Comparison of ENCODE assay signal across 29 cellular contexts in the genomic region with DNA sequence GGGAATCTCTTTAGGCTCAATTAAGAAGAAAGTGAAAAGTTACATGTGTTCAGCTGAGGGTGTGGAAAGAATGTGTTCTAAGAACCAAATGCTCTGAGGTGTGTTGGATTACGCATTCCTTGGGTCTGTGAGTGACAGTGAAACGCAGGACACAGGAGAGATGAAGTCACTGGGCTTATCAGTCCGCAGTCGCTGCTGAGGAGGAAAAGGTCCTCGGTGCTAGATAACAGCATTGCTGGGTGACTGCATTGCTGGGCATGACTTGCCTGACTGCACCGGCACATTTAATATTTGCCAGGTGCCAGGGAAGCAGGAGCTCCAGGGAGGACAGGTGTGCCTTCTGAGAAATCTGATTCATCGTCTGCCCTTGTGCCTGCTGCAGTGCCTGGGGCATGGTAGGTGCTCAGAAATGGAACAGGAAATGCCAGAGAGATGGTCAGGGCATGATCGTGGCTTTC.
A peak's percentile ranks its signal among the peaks of the same experiment; 100 is the strongest.
DNase-seq lines count a peak whose midpoint lies in the region; ATAC-seq, FAIRE-seq and TF ChIP-seq lines count a peak whose summit lies in the region.
"Had no signal": no experiment of that assay in that cellular context is flagged by ENCODE, and none has a peak within 500 bp of the region (broad histone marks: within the 10 kb centered on the region; RNA-seq: fewer than 3 reads in every experiment).

No MANE protein-coding gene starts in this region.

- H3K27me3 Mint-ChIP-seq in type B pancreatic cell = peaks cover 31% of the 10 kb centered on the region
- H3K27me3 Mint-ChIP-seq: CD8-positive, alpha-beta memory T cell; stimulated activated naive B cell treated with anti-CD40 and anti-IgM and Interleukin-4, amounts not matched to agents 10 μg/mL and 1 μg/mL and 100 μg/mL, for 72 hours had no signal

- H2AFZ ChIP-seq in keratinocyte (ENCODE audit: control insufficient read depth, low read length) = peak overlapping the region; percentile 42

- H3K27ac ChIP-seq in RWPE1 (peak overlapping the region; percentile 31; the same call in 1 of the 2 replicates), keratinocyte (ENCODE audit: control insufficient read depth, insufficient read depth, low read length) (peak overlapping the region; percentile 66)
- H3K27ac ChIP-seq: heart left ventricle, right atrium auricular region, vagina had no signal

- peak; percentile 97 for FAIRE-seq in keratinocyte (lab: Jason Lieb, UNC)
- FAIRE-seq: GM12892, small intestine had no signal

- no peaks in the 10 kb centered on the region for H3K9me1 ChIP-seq in keratinocyte (ENCODE audit: control insufficient read depth, extremely low read depth, insufficient read depth, low read length)

- no peaks in the 10 kb centered on the region for H3K79me2 ChIP-seq in keratinocyte (ENCODE audit: control insufficient read depth, insufficient read depth, low read length)

- POLR2A ChIA-PET in RWPE1 (lab: Yijun Ruan, JAX; ENCODE audit: low non-redundant PET) = interaction anchor here (0.8 kb wide), 1 partner anchor 19 kb away, joined by 4 read pairs; no protein-coding TSS in a partner anchor

- H3K4me3 ChIP-seq in keratinocyte (ENCODE audit: control insufficient read depth in 2 of 3, extremely low read depth in 1 of 3, insufficient read depth in 2 of 3, low read depth in 1 of 3, low read length in 3 of 3) = peak overlapping the region in 1 of 3 experiments; percentile 5
- H3K4me3 ChIP-seq: heart left ventricle, lung, right atrium auricular region, vagina had no signal

- H3K9me3 ChIP-seq in keratinocyte (ENCODE audit: control insufficient read depth, low read depth, low read length) = peaks cover 2% of the 10 kb centered on the region
- H3K9me3 ChIP-seq: right atrium auricular region, vagina had no signal

- dilution Hi-C loops in keratinocyte (cut with MboI; ENCODE audit: extremely low pct_ligation_motif_present, low sequenced_read_pairs) = no loop called here

- peak; percentile 81 for DNase-seq in RWPE1 (ENCODE audit: low spot score)
- DNase-seq in cerebellar cortex (ENCODE audit: low spot score) = peak; percentile 28
- peak; percentile 95 for DNase-seq in keratinocyte (ENCODE audit: low read depth, low spot score)
- no peak for DNase-seq in type B pancreatic cell (ENCODE audit: extremely low spot score, unreplicated experiment)
- no peak for DNase-seq in SHP77 (lab: John Stamatoyannopoulos, UW)
- DNase-seq in NCI-H2029 (lab: John Stamatoyannopoulos, UW) = no peak
- DNase-seq: activated naive CD4-positive, alpha-beta T cell treated with anti-CD3 and anti-CD28 coated beads, Interleukin-2, amount 50 U/mL, for 16 hours; CD8-positive, alpha-beta memory T cell; H7; heart left ventricle; Karpas-422; kidney glomerular epithelial cell; MV-4-11; NCI-H1436 treated with DMSO at 0.1 percent for 48 hours; NCI-H2107; NCI-H345; NCI-H69; SHP77 treated with DMSO at 0.1 percent for 48 hours; small intestine; stimulated activated naive B cell treated with anti-CD40 and anti-IgM and Interleukin-4, amounts not matched to agents 10 μg/mL and 1 μg/mL and 100 μg/mL, for 72 hours had no signal

- no peaks in the 10 kb centered on the region for H3K27me3 ChIP-seq in keratinocyte (ENCODE audit: control insufficient read depth, extremely low read depth, insufficient read depth, low read length)
- H3K27me3 ChIP-seq: right atrium auricular region, vagina had no signal

- TF ChIP-seq CTCF in RWPE1 (conservative IDR thresholded peaks at IDR 0.05; ENCODE audit: low read depth) (no peak), keratinocyte (optimal IDR thresholded peaks at IDR 0.05 in 1 of 3, IDR thresholded peaks at IDR 0.05 in 1 of 3, conservative IDR thresholded peaks at IDR 0.05 in 1 of 3; ENCODE audit: extremely low read depth in 1 of 3, insufficient read depth in 2 of 3, low read length in 3 of 3) (no peak), type B pancreatic cell (conservative IDR thresholded peaks at IDR 0.05) (no peak)

- no peaks in the 10 kb centered on the region for H4K20me1 ChIP-seq in keratinocyte (ENCODE audit: control insufficient read depth, extremely low read depth, insufficient read depth, low read length)

- ATAC-seq in HG03196 (IDR thresholded peaks at IDR 0.05; ENCODE audit: unreplicated experiment) = no peak
- ATAC-seq: heart left ventricle; stimulated activated naive B cell treated with anti-CD40 and anti-IgM and Interleukin-4, amounts not matched to agents 10 μg/mL and 1 μg/mL and 100 μg/mL, for 72 hours had no signal

- no peaks in the 10 kb centered on the region for H3K36me3 Mint-ChIP-seq in type B pancreatic cell
- H3K36me3 Mint-ChIP-seq: brain; CD8-positive, alpha-beta memory T cell; natural killer cell treated with Interleukin-12 subunit alpha and Interleukin-12 subunit beta and Interleukin-15 and Interleukin-18, amount 100 ng/mL, for 72 hours; stimulated activated naive B cell treated with anti-CD40 and anti-IgM and Interleukin-4, amounts not matched to agents 10 μg/mL and 1 μg/mL and 100 μg/mL, for 72 hours had no signal

- peak overlapping the region; percentile 30 for H3K27ac Mint-ChIP-seq in type B pancreatic cell
- H3K27ac Mint-ChIP-seq: activated T-helper 2 cell treated with anti-CD3 and anti-CD28 coated beads, Interferon-gamma antibody, Interleukin-2, Interleukin-4, amounts not matched to agents 10 μg/mL and 5 μg/mL and 100 μg/mL, durations not matched to agents 14 hours and 24 hours and 36 hours; brain; CD8-positive, alpha-beta memory T cell; natural killer cell treated with Interleukin-12 subunit alpha and Interleukin-12 subunit beta and Interleukin-15 and Interleukin-18, amount 100 ng/mL, for 72 hours; stimulated activated naive B cell treated with anti-CD40 and anti-IgM and Interleukin-4, amounts not matched to agents 10 μg/mL and 1 μg/mL and 100 μg/mL, for 72 hours; T-helper 2 cell treated with Interferon-gamma antibody and Interleukin-4, amounts not matched to agents 5 μg/mL and 100 μg/mL, for 36 hours had no signal

- no peak overlapping the region for H3K4me3 Mint-ChIP-seq in type B pancreatic cell
- H3K4me3 Mint-ChIP-seq: brain; CD8-positive, alpha-beta memory T cell; natural killer cell treated with Interleukin-12 subunit alpha and Interleukin-12 subunit beta and Interleukin-15 and Interleukin-18, amount 100 ng/mL, for 72 hours; stimulated activated naive B cell treated with anti-CD40 and anti-IgM and Interleukin-4, amounts not matched to agents 10 μg/mL and 1 μg/mL and 100 μg/mL, for 72 hours; T-helper 2 cell treated with Interferon-gamma antibody and Interleukin-4, amounts not matched to agents 5 μg/mL and 100 μg/mL, for 36 hours had no signal

- H3K4me1 ChIP-seq in keratinocyte (ENCODE audit: control insufficient read depth, extremely low read depth, insufficient read depth, low read length) = peaks cover 19% of the 10 kb centered on the region
- H3K4me1 ChIP-seq: heart left ventricle, right atrium auricular region, vagina had no signal

- H3K36me3 ChIP-seq in keratinocyte (ENCODE audit: control insufficient read depth in 2 of 2, extremely low read depth in 1 of 2, insufficient read depth in 2 of 2, low read length in 2 of 2) = no peaks in the 10 kb centered on the region
- H3K36me3 ChIP-seq: heart left ventricle, right atrium auricular region, vagina had no signal

- H3K4me1 Mint-ChIP-seq in type B pancreatic cell (ENCODE audit: unreplicated experiment) = peaks cover 40% of the 10 kb centered on the region
- H3K4me1 Mint-ChIP-seq: CD8-positive, alpha-beta memory T cell; stimulated activated naive B cell treated with anti-CD40 and anti-IgM and Interleukin-4, amounts not matched to agents 10 μg/mL and 1 μg/mL and 100 μg/mL, for 72 hours had no signal

- H3K4me2 ChIP-seq in keratinocyte (ENCODE audit: control insufficient read depth, extremely low read depth, insufficient read depth, low read depth, low read length) = peak overlapping the region; percentile 39

- CTCF ChIA-PET in RWPE1 (lab: Yijun Ruan, JAX) = interaction anchor here (0.8 kb wide), 1 partner anchor 62 kb away, joined by 3 read pairs; no protein-coding TSS in a partner anchor

- peak overlapping the region; percentile 68 for H3K9ac ChIP-seq in keratinocyte (ENCODE audit: control insufficient read depth, extremely low read depth, insufficient read depth, low read length)

- no peaks in the 10 kb centered on the region for H3K9me3 Mint-ChIP-seq in type B pancreatic cell
- H3K9me3 Mint-ChIP-seq: activated T-helper 2 cell treated with anti-CD3 and anti-CD28 coated beads, Interferon-gamma antibody, Interleukin-2, Interleukin-4, amounts not matched to agents 10 μg/mL and 5 μg/mL and 100 μg/mL, durations not matched to agents 14 hours and 24 hours and 36 hours; natural killer cell treated with Interleukin-12 subunit alpha and Interleukin-12 subunit beta and Interleukin-15 and Interleukin-18, amount 100 ng/mL, for 72 hours; T-helper 2 cell treated with Interferon-gamma antibody and Interleukin-4, amounts not matched to agents 5 μg/mL and 100 μg/mL, for 36 hours had no signal

Comparison
In these comparisons a context has a peak if more than half of its experiments do, and no peak if none do; other contexts are left out.
1. DNase-seq: peak in RWPE1 (single experiment), cerebellar cortex (single experiment) and keratinocyte (single experiment); none in type B pancreatic cell (single experiment), SHP77 (0 of 2) and NCI-H2029 (single experiment).